15 cellular contexts compared by ENCODE assay signal in genomic region chr9:113956901-113957777, GRCh38.
DNase-seq lines count a peak whose midpoint lies in the region; FAIRE-seq and TF ChIP-seq lines count a peak whose summit lies in the region.
"Had no signal": no experiment of that assay in that cellular context is flagged by ENCODE, and none has a peak within 500 bp of the region (broad histone marks: within the 10 kb centered on the region; RNA-seq: fewer than 3 reads in every experiment).

No MANE protein-coding gene starts in this region.

- intact Hi-C loops in MCF 10A (cut with micrococcal nuclease): no loop called here
- intact Hi-C loops in breast epithelium (cut with DNase I; ENCODE audit: low total_unique reads): no loop called here

- no peaks in the 10 kb centered on the region for H3K27me3 Mint-ChIP-seq in MCF 10A (ENCODE audit: insufficient read depth, unreplicated experiment)
- H3K27me3 Mint-ChIP-seq: naive B cell; stimulated activated naive CD8-positive, alpha-beta T cell treated with anti-CD3 and anti-CD28 coated beads, Interleukin-15, Interleukin-2, amounts not matched to agents 100 ng/mL and 50 ng/mL, for 24 hours had no signal

- no peaks in the 10 kb centered on the region for H3K36me3 Mint-ChIP-seq in MCF 10A (ENCODE audit: insufficient read depth, unreplicated experiment)

- no peak overlapping the region for H3K4me3 Mint-ChIP-seq in MCF 10A (ENCODE audit: unreplicated experiment)
- H3K4me3 Mint-ChIP-seq: activated T-cell treated with anti-CD3 and anti-CD28 coated beads, Interleukin-2, amount 50 U/mL, for 4 hours; naive B cell; stimulated activated naive CD8-positive, alpha-beta T cell treated with anti-CD3 and anti-CD28 coated beads, Interleukin-15, Interleukin-2, amounts not matched to agents 100 ng/mL and 50 ng/mL, for 24 hours; T-helper 1 cell treated with Interleukin-12 subunit alpha and Interleukin-12 subunit beta and Interleukin-4 antibody, amounts not matched to agents 30 μg/mL and 1 μg/mL, for 36 hours had no signal

- peak overlapping the region in 1 of 2 donors; percentile 53 for H3K27ac ChIP-seq in breast epithelium
- H3K27ac ChIP-seq: right atrium auricular region had no signal

- no peaks in the 10 kb centered on the region for H3K4me1 ChIP-seq in breast epithelium
- H3K4me1 ChIP-seq: right atrium auricular region had no signal

- no peaks in the 10 kb centered on the region for H3K9me3 Mint-ChIP-seq in MCF 10A (ENCODE audit: unreplicated experiment)
- H3K9me3 Mint-ChIP-seq: activated T-cell treated with anti-CD3 and anti-CD28 coated beads, Interleukin-2, amount 50 U/mL, for 4 hours; naive B cell; stimulated activated naive CD8-positive, alpha-beta T cell treated with anti-CD3 and anti-CD28 coated beads, Interleukin-15, Interleukin-2, amounts not matched to agents 100 ng/mL and 50 ng/mL, for 24 hours; T-helper 1 cell treated with Interleukin-12 subunit alpha and Interleukin-12 subunit beta and Interleukin-4 antibody, amounts not matched to agents 30 μg/mL and 1 μg/mL, for 36 hours had no signal

- no peak for TF ChIP-seq POLR2A in breast epithelium (IDR thresholded peaks at IDR 0.05)

- CTCF ChIA-PET in MCF 10A (lab: Yijun Ruan, JAX): interaction anchor here (0.6 kb wide), 1 partner anchor 339 kb away, joined by 6 read pairs; no protein-coding TSS in a partner anchor

- POLR2A ChIA-PET in MCF 10A (lab: Yijun Ruan, JAX): interaction anchor here (0.7 to 0.8 kb wide), 2 partner anchors 20 to 161 kb away, joined by 3 to 4 read pairs; no protein-coding TSS in a partner anchor

- peak overlapping the region; percentile 88 for H3K27ac Mint-ChIP-seq in MCF 10A (ENCODE audit: low read depth, unreplicated experiment)
- H3K27ac Mint-ChIP-seq: stimulated activated naive CD8-positive, alpha-beta T cell treated with anti-CD3 and anti-CD28 coated beads, Interleukin-15, Interleukin-2, amounts not matched to agents 100 ng/mL and 50 ng/mL, for 24 hours; T-helper 1 cell treated with Interleukin-12 subunit alpha and Interleukin-12 subunit beta and Interleukin-4 antibody, amounts not matched to agents 30 μg/mL and 1 μg/mL, for 36 hours had no signal

- no peaks in the 10 kb centered on the region for H3K9me3 ChIP-seq in breast epithelium
- H3K9me3 ChIP-seq: gastroesophageal sphincter, right atrium auricular region had no signal

- H3K27me3 ChIP-seq in breast epithelium (no peaks in the 10 kb centered on the region), bronchial epithelial cell (ENCODE audit: control insufficient read depth, insufficient read depth, low read length) (no peaks in the 10 kb centered on the region)
- H3K27me3 ChIP-seq: gastroesophageal sphincter, right atrium auricular region had no signal

- H3K4me3 ChIP-seq in breast epithelium (no peak overlapping the region), bronchial epithelial cell (ENCODE audit: low read depth, low read length) (no peak overlapping the region)
- H3K4me3 ChIP-seq: gastroesophageal sphincter, right atrium auricular region had no signal

- peaks cover 26% of the 10 kb centered on the region for H3K4me1 Mint-ChIP-seq in MCF 10A (ENCODE audit: insufficient read depth, unreplicated experiment)

- H3K36me3 ChIP-seq in breast epithelium (no peaks in the 10 kb centered on the region), bronchial epithelial cell (ENCODE audit: control insufficient read depth, insufficient read depth, low read length) (no peaks in the 10 kb centered on the region)
- H3K36me3 ChIP-seq: gastroesophageal sphincter, right atrium auricular region had no signal

- no peak for DNase-seq in MCF 10A (ENCODE audit: unreplicated experiment)
- DNase-seq in breast epithelium (ENCODE audit: low spot score in 2 of 2): no peak
- peak; percentile 2 for DNase-seq in bronchial epithelial cell (ENCODE audit: low read depth)
- peak; percentile 57 for DNase-seq in mesenteric fat pad (ENCODE audit: low spot score)
- no peak for DNase-seq in activated T-cell treated with anti-CD3 and anti-CD28 coated beads, Interleukin-2, amount 50 U/mL, for 1 hour
- DNase-seq in NAMALWA (ENCODE audit: low spot score): no peak
- DNase-seq in NCI-H1694 treated with DMSO at 0.1 percent for 48 hours (lab: John Stamatoyannopoulos, UW): no peak
- DNase-seq in NCI-H1105 (lab: John Stamatoyannopoulos, UW): no peak
- DNase-seq: 8988T; activated T-cell treated with anti-CD3 and anti-CD28 coated beads, Interleukin-2, amount 50 U/mL, for 4 hours; naive B cell had no signal

- TF ChIP-seq CTCF in MCF 10A (IDR thresholded peaks at IDR 0.05; ENCODE audit: unreplicated experiment) (no peak), breast epithelium (IDR thresholded peaks at IDR 0.05) (no peak), bronchial epithelial cell (IDR thresholded peaks at IDR 0.05; ENCODE audit: insufficient read depth, low read length, severe bottlenecking) (no peak)

- BruUV-seq in MCF 10A (replicated peaks; lab: Mats Ljungman, UMichigan): no TSS peak

- FAIRE-seq in bronchial epithelial cell (lab: Jason Lieb, UNC): no peak

Comparison
In these comparisons a context has a peak if more than half of its experiments do, and no peak if none do; other contexts are left out.
1. DNase-seq: peak in bronchial epithelial cell (single experiment) and mesenteric fat pad (single experiment); none in MCF 10A (single experiment), breast epithelium (0 of 2), activated T-cell treated with anti-CD3 and anti-CD28 coated beads, Interleukin-2, amount 50 U/mL, for 1 hour (single experiment), NAMALWA (single experiment), NCI-H1694 treated with DMSO at 0.1 percent for 48 hours (single experiment) and NCI-H1105 (single experiment).